8 cellular contexts compared by ENCODE assay signal in the genomic region with DNA sequence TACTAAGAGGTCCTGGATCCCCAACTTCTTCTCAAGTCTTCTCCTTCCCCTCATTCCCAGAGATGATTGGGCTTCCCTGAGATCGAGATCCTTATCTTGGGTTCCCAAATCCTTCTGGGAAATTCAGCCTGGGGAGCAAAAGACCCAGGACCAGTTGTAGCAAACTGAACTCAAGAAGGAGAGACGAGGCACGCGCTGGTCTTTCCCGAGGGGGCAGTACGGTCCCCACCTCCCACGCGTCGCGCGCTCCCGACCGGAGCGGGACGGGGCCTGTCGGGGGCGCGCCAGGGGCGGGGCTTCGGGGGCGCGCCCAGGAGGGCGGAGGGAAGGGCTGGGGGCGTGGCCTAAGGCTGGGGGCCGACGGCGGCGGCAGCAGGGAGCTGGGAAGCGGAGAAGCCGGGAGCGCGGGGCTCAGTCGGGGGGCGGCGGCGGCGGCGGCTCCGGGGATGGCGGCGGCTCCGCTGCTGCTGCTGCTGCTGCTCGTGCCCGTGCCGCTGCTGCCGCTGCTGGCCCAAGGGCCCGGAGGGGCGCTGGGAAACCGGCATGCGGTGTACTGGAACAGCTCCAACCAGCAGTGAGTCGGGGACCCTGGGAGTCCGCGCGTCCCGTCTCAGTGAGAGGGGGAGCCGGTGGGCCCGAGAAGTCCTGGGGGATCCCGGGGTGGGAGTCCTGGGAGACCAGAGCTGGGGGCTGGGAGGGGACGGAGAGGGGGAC. TPM values are rescaled to one million over a fixed set of nuclear protein-coding genes. Genes with fewer than 3 reads are reported as not detected.
A peak's percentile ranks its signal among the peaks of the same experiment; 100 is the strongest.
DNase-seq lines count a peak whose midpoint lies in the region; ATAC-seq and TF ChIP-seq lines count a peak whose summit lies in the region.

Gene EFNA3 (plus strand): TSS at position 342 of the 714 bp plus-strand sequence. CDS start 105 bp downstream, at position 447.

- no peaks in the 10 kb centered on the region for H3K36me3 Mint-ChIP-seq in activated B cell treated with CpG ODN at 0.5 μM for 24 hours (ENCODE audit: low read depth)

- H3K27ac ChIP-seq in MM.1S (ENCODE audit: low read length) (no peak within 1 kb of the TSS), colonic mucosa (no peak within 1 kb of the TSS), right lobe of liver (no peak within 1 kb of the TSS)

- peak within 1 kb of the TSS; percentile 89 for H3K4me2 ChIP-seq in MM.1S (ENCODE audit: low read depth, low read length)

- no peaks in the 10 kb centered on the region for H3K9me3 Mint-ChIP-seq in activated B cell treated with CpG ODN at 0.5 μM for 24 hours

- H2AFZ ChIP-seq in MM.1S (ENCODE audit: low read length): no peak within 1 kb of the TSS

- H4K20me1 ChIP-seq in MM.1S (ENCODE audit: insufficient read depth, low read length): no peaks in the 10 kb centered on the region

- 1% methylated on average over 26 of the region's 59 CpGs for WGBS in right lobe of liver (ENCODE audit: insufficient coverage, low coverage, low lambda C conversion rate, missing lambda C conversion rate)

- POLR2A ChIA-PET in activated B cell treated with CpG ODN at 0.5 μM for 24 hours (lab: Charles Lee): interaction anchor here (0.6 to 1.4 kb wide), 8 partner anchors 14 to 589 kb away, joined by 3 to 4 read pairs (median 3); partner anchors contain the start of genes ADAM15, KRTCAP2 and SLC50A1

- H3K4me3 Mint-ChIP-seq in activated B cell treated with CpG ODN at 0.5 μM for 24 hours: peak within 1 kb of the TSS; percentile 77

- intact Hi-C loops in activated B cell treated with CpG ODN at 0.5 μM for 24 hours (cut with micrococcal nuclease): loop anchor here (1.0 kb wide), 1 partner anchor 7 kb away; no protein-coding TSS in a partner anchor
- intact Hi-C loops in colonic mucosa (cut with DNase I): no loop called here
- intact Hi-C loops in right lobe of liver (cut with DNase I): no loop called here

- peak; percentile 70 for ATAC-seq in activated B cell treated with CpG ODN at 0.5 μM for 24 hours (ENCODE audit: low read depth)
- peak; percentile 78 to 85 (median 80) for ATAC-seq in right lobe of liver
- ATAC-seq in HG02870 (IDR thresholded peaks at IDR 0.05; ENCODE audit: unreplicated experiment): no peak

- no peaks in the 10 kb centered on the region for H3K79me2 ChIP-seq in MM.1S (ENCODE audit: low read length)

- H3K9ac ChIP-seq in MM.1S (ENCODE audit: low read length): no peak within 1 kb of the TSS
- peak within 1 kb of the TSS; percentile 56 to 69 for H3K9ac ChIP-seq in colonic mucosa (ENCODE audit: low read depth in 2 of 2, low read length in 2 of 2)

- TF ChIP-seq CTCF in MM.1S (IDR thresholded peaks at IDR 0.05; ENCODE audit: low read length) (no peak), activated B cell treated with CpG ODN at 0.5 μM for 24 hours (IDR thresholded peaks at IDR 0.05) (no peak), colonic mucosa (IDR thresholded peaks at IDR 0.05) (no peak), right lobe of liver (IDR thresholded peaks at IDR 0.05) (no peak)

- H3F3A ChIP-seq in MM.1S (ENCODE audit: insufficient read depth, low read length): peaks cover 21% of the 10 kb centered on the region

- H3K36me3 ChIP-seq in MM.1S (replicated peaks; ENCODE audit: insufficient read depth, low read length): no peaks in the 10 kb centered on the region
- H3K36me3 ChIP-seq in colonic mucosa: no peaks in the 10 kb centered on the region
- H3K36me3 ChIP-seq in right lobe of liver: no peaks in the 10 kb centered on the region

- DNase-seq in MM.1S (peak; percentile 55), activated B cell treated with CpG ODN at 0.5 μM for 24 hours (peak; percentile 74), colonic mucosa (peak; percentile 86), right lobe of liver (peak; percentile 78 to 83 (median 78)), HK-2 (ENCODE audit: unreplicated experiment) (no peak)
- DNase-seq in stimulated activated CD4-positive, alpha-beta T cell treated with anti-CD3 and anti-CD28 coated beads, Interleukin-4, amount 100 ng/mL, for 4 hours: peak; percentile 58 to 69

- H3K4me3 ChIP-seq in GM08714 (ENCODE audit: low read length) (peak within 1 kb of the TSS; percentile 4; the same call in 1 of the 2 replicates), MM.1S (ENCODE audit: low read length) (peak within 1 kb of the TSS; percentile 46), colonic mucosa (peak within 1 kb of the TSS; percentile 48), right lobe of liver (peak within 1 kb of the TSS; percentile 29 to 44 (median 38))

- H3K9me2 ChIP-seq in MM.1S (replicated peaks; ENCODE audit: insufficient read depth, low read length): no peaks in the 10 kb centered on the region

- H3K9me3 ChIP-seq in MM.1S (replicated peaks; ENCODE audit: insufficient read depth, low read length): no peaks in the 10 kb centered on the region
- no peaks in the 10 kb centered on the region for H3K9me3 ChIP-seq in colonic mucosa
- H3K9me3 ChIP-seq in right lobe of liver: no peaks in the 10 kb centered on the region

- peaks cover 54% of the 10 kb centered on the region for H3K4me1 ChIP-seq in MM.1S (ENCODE audit: low read length)
- H3K4me1 ChIP-seq in colonic mucosa: peaks cover 39% of the 10 kb centered on the region
- H3K4me1 ChIP-seq in right lobe of liver: peaks cover 0 to 40% (median 10%) of the 10 kb centered on the region in 4 donors

- H3K27me3 Mint-ChIP-seq in activated B cell treated with CpG ODN at 0.5 μM for 24 hours: peaks cover 21% of the 10 kb centered on the region

- H3K27me3 ChIP-seq in MM.1S (replicated peaks; ENCODE audit: insufficient read depth, low read length) (peaks cover 49% of the 10 kb centered on the region), colonic mucosa (peaks cover 23% of the 10 kb centered on the region), right lobe of liver (peaks cover 18 to 34% of the 10 kb centered on the region in 2 donors)

- peaks cover 42% of the 10 kb centered on the region for H3K4me1 Mint-ChIP-seq in activated B cell treated with CpG ODN at 0.5 μM for 24 hours

- peak within 1 kb of the TSS; percentile 74 for H3K27ac Mint-ChIP-seq in activated B cell treated with CpG ODN at 0.5 μM for 24 hours

- no peak for TF ChIP-seq POLR2A in right lobe of liver (IDR thresholded peaks at IDR 0.05)

- CTCF ChIA-PET in activated B cell treated with CpG ODN at 0.5 μM for 24 hours (lab: Charles Lee): interaction anchor here (1.1 to 1.5 kb wide), 3 partner anchors 8 to 94 kb away, joined by 3 to 4 read pairs (median 3); partner anchors contain the start of gene KRTCAP2

RNA-seq across cellular contexts. Expression of gene EFNA3, which starts in this region (rescaled TPM):
- total RNA-seq in activated B cell treated with CpG ODN at 0.5 μM for 24 hours: 1.2 and 1.7 TPM in 2 replicates
- 10 to 100 TPM; 12.7 to 21.4 TPM for total RNA-seq in colonic mucosa
- total RNA-seq in right lobe of liver: 1 to 10 TPM in 4 of 6 experiments, under 1 TPM in 2; 0.26 to 4.0 (median 2.5) TPM
